Comparison of ENCODE assay signal across 17 cellular contexts in the genomic region with DNA sequence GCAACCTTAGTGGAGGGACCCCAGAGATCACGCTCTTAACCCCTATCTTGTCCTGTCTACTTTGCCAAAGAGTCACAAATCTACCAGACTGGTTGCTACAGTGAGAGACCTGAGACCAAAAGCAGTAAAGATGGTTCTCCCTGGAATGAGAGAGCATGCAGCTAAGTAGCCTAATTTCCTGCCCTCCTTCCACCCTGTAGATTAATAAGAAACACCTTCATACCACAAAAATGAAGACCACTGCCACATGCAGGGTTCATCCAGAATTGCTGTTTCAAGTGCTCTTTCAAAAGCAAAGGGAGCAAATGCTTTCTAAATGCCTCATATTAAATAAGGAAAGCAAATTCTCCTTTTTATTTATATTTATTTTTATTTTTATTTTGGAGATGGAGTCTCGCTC.
A peak's percentile ranks its signal among the peaks of the same experiment; 100 is the strongest.
DNase-seq lines count a peak whose midpoint lies in the region; ATAC-seq and TF ChIP-seq lines count a peak whose summit lies in the region.
"Had no signal": no experiment of that assay in that cellular context is flagged by ENCODE, and none has a peak within 500 bp of the region (broad histone marks: within the 10 kb centered on the region; RNA-seq: fewer than 3 reads in every experiment).

No MANE protein-coding gene starts in this region.

- no peak overlapping the region for H3K4me3 Mint-ChIP-seq in activated B cell treated with CpG ODN at 0.5 μM for 24 hours
- H3K4me3 Mint-ChIP-seq: B cell; CD4-positive, alpha-beta T cell had no signal

- DNase-seq in activated B cell treated with CpG ODN at 0.5 μM for 24 hours, result no peak
- DNase-seq in kidney tubule cell (ENCODE audit: low spot score), result peak; percentile 50
- DNase-seq in DMS153 treated with DMSO at 0.1 percent for 48 hours (lab: John Stamatoyannopoulos, UW; ENCODE audit: unreplicated experiment), result no peak
- DNase-seq in upper lobe of right lung, result no peak
- no peak for DNase-seq in NK-92 (lab: John Stamatoyannopoulos, UW; ENCODE audit: unreplicated experiment)
- DNase-seq: 8988T; C1 segment of cervical spinal cord; Calu3; CD4-positive, alpha-beta T cell; DMS 273 treated with DMSO at 0.1 percent for 48 hours; DMS79; GM23248 had no signal

- peaks cover 79% of the 10 kb centered on the region for H3K4me1 Mint-ChIP-seq in activated B cell treated with CpG ODN at 0.5 μM for 24 hours

- TF ChIP-seq CTCF in Loucy (conservative IDR thresholded peaks at IDR 0.05; ENCODE audit: low read length) (0 out of 2 replicates have a peak, but pooled peaks have one; percentile 9), activated B cell treated with CpG ODN at 0.5 μM for 24 hours (IDR thresholded peaks at IDR 0.05) (no peak), upper lobe of right lung (IDR thresholded peaks at IDR 0.05) (no peak)

- peak overlapping the region; percentile 93 for H3K27ac Mint-ChIP-seq in activated B cell treated with CpG ODN at 0.5 μM for 24 hours
- H3K27ac Mint-ChIP-seq: CD4-positive, alpha-beta T cell; IgD-negative memory B cell had no signal

- peaks cover 31% of the 10 kb centered on the region for H3K4me1 ChIP-seq in ACC112 (ENCODE audit: control insufficient read depth, insufficient read depth, low read length, unreplicated experiment)
- H3K4me1 ChIP-seq in Loucy (ENCODE audit: insufficient read depth, low read length, poor library complexity, severe bottlenecking), result no peaks in the 10 kb centered on the region
- peaks cover 16% of the 10 kb centered on the region for H3K4me1 ChIP-seq in upper lobe of right lung

- no peaks in the 10 kb centered on the region for H4K20me1 ChIP-seq in Loucy (ENCODE audit: insufficient read depth, low read length, poor library complexity, severe bottlenecking)

- H3K27me3 Mint-ChIP-seq in activated B cell treated with CpG ODN at 0.5 μM for 24 hours, result no peaks in the 10 kb centered on the region
- H3K27me3 Mint-ChIP-seq: B cell; CD4-positive, alpha-beta T cell; IgD-negative memory B cell had no signal

- CTCF ChIA-PET in activated B cell treated with CpG ODN at 0.5 μM for 24 hours (lab: Charles Lee), result interaction anchor here (0.8 kb wide), 1 partner anchor 21 kb away, joined by 3 read pairs; no protein-coding TSS in a partner anchor

- H3F3A ChIP-seq in Loucy (ENCODE audit: low read depth), result no peaks in the 10 kb centered on the region

- intact Hi-C loops in activated B cell treated with CpG ODN at 0.5 μM for 24 hours (cut with micrococcal nuclease) (no loop called here), upper lobe of right lung (cut with DNase I) (no loop called here)

- POLR2A ChIA-PET in activated B cell treated with CpG ODN at 0.5 μM for 24 hours (lab: Charles Lee), result interaction anchor here (1.0 to 12.8 kb wide), 5 partner anchors 16 to 93 kb away, joined by 3 to 308 read pairs (median 43); no protein-coding TSS in a partner anchor

- H3K4me3 ChIP-seq in ACC112 (ENCODE audit: low read depth, low read length) (no peak overlapping the region), Loucy (ENCODE audit: low read length, poor library complexity, severe bottlenecking) (no peak overlapping the region), upper lobe of right lung (no peak overlapping the region)
- H3K4me3 ChIP-seq: GM23248 had no signal

- H3K79me2 ChIP-seq in ACC112 (ENCODE audit: control insufficient read depth, insufficient read depth, low read length, unreplicated experiment), result no peaks in the 10 kb centered on the region
- no peaks in the 10 kb centered on the region for H3K79me2 ChIP-seq in Loucy (ENCODE audit: insufficient read depth, low read length)

- H3K9me3 ChIP-seq in Loucy (ENCODE audit: insufficient read depth, low read depth, low read length) (no peaks in the 10 kb centered on the region), upper lobe of right lung (no peaks in the 10 kb centered on the region)

- H3K9ac ChIP-seq in Loucy (ENCODE audit: low read depth, low read length, poor library complexity, severe bottlenecking), result no peak overlapping the region
- H3K9ac ChIP-seq: GM23248 had no signal

- no peaks in the 10 kb centered on the region for H3K27me3 ChIP-seq in ACC112 (ENCODE audit: insufficient read depth, low read length)
- H3K27me3 ChIP-seq in Loucy (ENCODE audit: insufficient read depth, low read length, poor library complexity, severe bottlenecking), result no peaks in the 10 kb centered on the region
- no peaks in the 10 kb centered on the region for H3K27me3 ChIP-seq in upper lobe of right lung

- no peak overlapping the region for H3K27ac ChIP-seq in ACC112 (ENCODE audit: low read depth, low read length)
- H3K27ac ChIP-seq in upper lobe of right lung, result no peak overlapping the region
- H3K27ac ChIP-seq: GM23248 had no signal

- H3K9me2 ChIP-seq in Loucy (replicated peaks; ENCODE audit: low read depth, low read length), result no peaks in the 10 kb centered on the region

- ATAC-seq in activated B cell treated with CpG ODN at 0.5 μM for 24 hours (ENCODE audit: low read depth) (no peak), upper lobe of right lung (no peak)
- ATAC-seq in activated CD4-positive, CD25-positive, alpha-beta regulatory T cell treated with anti-CD3 and anti-CD28 coated beads, Interleukin-2, amount 50 U/mL, for 24 hours, result no peak

- no peaks in the 10 kb centered on the region for H3K9me3 Mint-ChIP-seq in activated B cell treated with CpG ODN at 0.5 μM for 24 hours
- H3K9me3 Mint-ChIP-seq: CD4-positive, alpha-beta T cell; IgD-negative memory B cell had no signal

- H3K4me2 ChIP-seq in Loucy (ENCODE audit: low read depth, low read length, poor library complexity, severe bottlenecking), result no peak overlapping the region

- H3K36me3 Mint-ChIP-seq in activated B cell treated with CpG ODN at 0.5 μM for 24 hours (ENCODE audit: low read depth), result no peaks in the 10 kb centered on the region
- H3K36me3 Mint-ChIP-seq: IgD-negative memory B cell had no signal

- H3K36me3 ChIP-seq in ACC112 (ENCODE audit: insufficient read depth, low read length) (no peaks in the 10 kb centered on the region), Loucy (ENCODE audit: insufficient read depth, low read length) (no peaks in the 10 kb centered on the region), upper lobe of right lung (no peaks in the 10 kb centered on the region)

- H2AFZ ChIP-seq in ACC112 (ENCODE audit: low read length, unreplicated experiment) (peak overlapping the region; percentile 61), Loucy (ENCODE audit: low read length) (no peak overlapping the region)
- H2AFZ ChIP-seq: GM23248 had no signal
